In the genomic region with DNA sequence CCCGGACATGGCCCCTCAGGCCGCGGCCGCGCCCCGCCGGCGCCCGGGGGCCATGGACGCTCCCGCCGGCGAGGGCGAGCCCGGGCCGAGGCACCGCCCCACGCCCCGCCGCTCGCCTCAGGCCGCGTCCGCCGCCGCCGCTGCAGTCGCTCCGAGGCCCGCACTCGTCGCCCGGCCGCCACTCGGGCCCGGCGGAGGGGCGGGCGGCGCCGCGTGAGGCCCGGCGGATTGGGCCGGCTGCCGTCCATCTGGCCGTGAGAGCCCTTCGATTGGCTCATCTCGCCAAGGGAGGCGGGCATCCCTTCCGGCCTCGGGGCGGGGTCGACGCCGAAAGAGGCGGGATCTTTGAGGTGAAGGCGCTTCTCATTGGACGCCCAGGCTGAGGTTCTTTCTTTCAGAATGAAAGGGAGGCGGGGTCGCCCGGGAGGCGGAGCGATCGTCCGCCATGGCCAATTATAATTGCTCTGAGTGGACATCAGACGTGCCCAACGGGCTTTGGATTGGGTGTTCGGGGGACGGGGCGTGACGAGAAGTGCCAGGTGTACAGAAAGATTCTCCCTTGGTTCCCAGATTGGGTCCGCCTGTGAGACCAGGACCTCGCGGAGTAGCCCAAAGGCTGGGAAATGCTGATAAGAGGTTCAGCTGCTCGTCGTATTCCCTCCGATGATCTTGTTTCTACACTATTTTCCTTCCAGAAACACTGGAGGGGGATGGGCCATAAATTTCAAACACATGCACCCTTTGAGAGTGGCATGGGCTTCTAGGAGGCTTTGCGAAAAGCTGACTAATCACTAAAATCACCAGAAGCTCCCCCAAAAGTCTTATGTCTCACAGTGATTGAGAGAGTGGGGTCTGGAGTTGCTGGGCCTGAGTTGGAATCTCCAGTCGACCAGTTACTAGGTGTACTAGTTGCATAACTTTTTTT, we compare ENCODE assay signal across 8 cellular contexts. TPM values are rescaled to one million over a fixed set of nuclear protein-coding genes. Genes with fewer than 3 reads are reported as not detected.
DNase-seq lines count a peak whose midpoint lies in the region; ATAC-seq and TF ChIP-seq lines count a peak whose summit lies in the region.

A gene with protein sequence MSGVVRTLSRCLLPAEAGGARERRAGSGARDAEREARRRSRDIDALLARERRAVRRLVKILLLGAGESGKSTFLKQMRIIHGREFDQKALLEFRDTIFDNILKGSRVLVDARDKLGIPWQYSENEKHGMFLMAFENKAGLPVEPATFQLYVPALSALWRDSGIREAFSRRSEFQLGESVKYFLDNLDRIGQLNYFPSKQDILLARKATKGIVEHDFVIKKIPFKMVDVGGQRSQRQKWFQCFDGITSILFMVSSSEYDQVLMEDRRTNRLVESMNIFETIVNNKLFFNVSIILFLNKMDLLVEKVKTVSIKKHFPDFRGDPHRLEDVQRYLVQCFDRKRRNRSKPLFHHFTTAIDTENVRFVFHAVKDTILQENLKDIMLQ (minus strand): TSS at position 156 of the 925 bp plus-strand sequence. CDS start 147 bp downstream, at position 9.

- peak within 1 kb of the TSS in 6 of 8 donors; percentile 64 to 89 (median 76) for H3K27ac ChIP-seq in spleen

- H3K9me3 ChIP-seq in spleen = no peaks in the 10 kb centered on the region

- CTCF ChIA-PET in AG04449 (lab: Yijun Ruan, JAX) = interaction anchor here (1.1 to 1.4 kb wide), 3 partner anchors 21 to 134 kb away, joined by 3 to 13 read pairs (median 3); no protein-coding TSS in a partner anchor

- peak; percentile 82 for DNase-seq in AG04449 (ENCODE audit: low read depth, low spot score)
- peak; percentile 95 for DNase-seq in NCI-H2227 treated with DMSO at 0.1 percent for 48 hours (lab: John Stamatoyannopoulos, UW)
- peak; percentile 99 for DNase-seq in cardiac fibroblast (ENCODE audit: low read depth in 2 of 2)
- DNase-seq in iPS-NIHi7 (ENCODE audit: extremely low spot score) = peak; percentile 99
- DNase-seq in spleen = peak; percentile 98

- 2 to 7% (median 2%) methylated on average over 21 to 80 of the region's 80 CpGs for WGBS in spleen, 5 donors

- POLR2A ChIA-PET in AG04449 (lab: Yijun Ruan, JAX) = no interaction called here

- peaks cover 15 to 52% (median 42%) of the 10 kb centered on the region in 6 donors for H3K4me1 ChIP-seq in spleen

- peak; percentile 96 for ATAC-seq in GM18907 (IDR thresholded peaks at IDR 0.05; ENCODE audit: unreplicated experiment)
- peak; percentile 96 for ATAC-seq in HG03159 (IDR thresholded peaks at IDR 0.05; ENCODE audit: unreplicated experiment)

- TF ChIP-seq POLR2A in spleen (IDR thresholded peaks at IDR 0.05) = peak in 1 of 3 donors; percentile 6

- H3K36me3 ChIP-seq in spleen = peaks cover 0 to 15% (median 0%) of the 10 kb centered on the region in 6 donors

- no peaks in the 10 kb centered on the region for H3K27me3 ChIP-seq in spleen (replicated peaks in 1 of 7)

- intact Hi-C loops in spleen (cut with DNase I; ENCODE audit: low total_unique reads) = no loop called here

- peak within 1 kb of the TSS; percentile 78 for H3K4me3 ChIP-seq in AG04449 (ENCODE audit: low read depth, low read length)
- peak within 1 kb of the TSS; percentile 77 for H3K4me3 ChIP-seq in WI38 (ENCODE audit: low read depth, low read length)
- H3K4me3 ChIP-seq in cardiac fibroblast (replicated peaks in 1 of 2; ENCODE audit: low read depth in 2 of 2, low read length in 2 of 2) = peak within 1 kb of the TSS; percentile 73 to 82
- H3K4me3 ChIP-seq in spleen = peak within 1 kb of the TSS; percentile 49 to 85 (median 62)

- no peak for TF ChIP-seq CTCF in AG04449 (IDR thresholded peaks at IDR 0.05; ENCODE audit: insufficient read depth, low read length, missing control alignments)
- no peak for TF ChIP-seq CTCF in WI38 (IDR thresholded peaks at IDR 0.05; ENCODE audit: low read depth, low read length)
- no peak for TF ChIP-seq CTCF in cardiac fibroblast (IDR thresholded peaks at IDR 0.05; ENCODE audit: low read depth, low read length)
- peak in 1 of 11 experiments; percentile 29 for TF ChIP-seq CTCF in spleen (IDR thresholded peaks at IDR 0.05 in 8 of 11, conservative IDR thresholded peaks at IDR 0.05 in 3 of 11)

RNA-seq across cellular contexts. Expression of the gene that starts here (rescaled TPM):
- total RNA-seq in spleen = 10 to 100 TPM; 31.7 to 64.2 (median 39.6) TPM
- 10 to 100 TPM; 12.3 to 25.2 (median 12.8) TPM for polyA plus RNA-seq in spleen

Comparison
In these comparisons a context has a peak if more than half of its experiments do, and no peak if none do; other contexts are left out.
1. Peak in every context shown above with its lines: DNase-seq, ATAC-seq, H3K4me3 ChIP-seq and H3K27ac ChIP-seq.